ENCODE assay signal across 17 cellular contexts in genomic region chr2:239146011-239146641, GRCh38.
DNase-seq lines count a peak whose midpoint lies in the region; ATAC-seq and TF ChIP-seq lines count a peak whose summit lies in the region.
"Had no signal": no experiment of that assay in that cellular context is flagged by ENCODE, and none has a peak within 500 bp of the region (broad histone marks: within the 10 kb centered on the region; RNA-seq: fewer than 3 reads in every experiment).

No MANE protein-coding gene starts in this region.

- peaks cover 13% of the 10 kb centered on the region for H3K4me1 Mint-ChIP-seq in glutamatergic neuron (ENCODE audit: low read depth, unreplicated experiment)
- peaks cover 9% of the 10 kb centered on the region for H3K4me1 Mint-ChIP-seq in stimulated activated memory B cell treated with anti-CD40 and anti-IgM and Interleukin-4, amounts not matched to agents 10 μg/mL and 1 μg/mL and 100 μg/mL, for 72 hours
- no peaks in the 10 kb centered on the region for H3K4me1 Mint-ChIP-seq in type B pancreatic cell (ENCODE audit: unreplicated experiment)

- in situ Hi-C loops in GM13976 (cut with MboI; ENCODE audit: low sequenced_read_pairs, unreplicated experiment) = no loop called here
- in situ Hi-C loops in KBM-7 (cut with MboI; ENCODE audit: low pct_unique_long_range_greater_than_20kb, low sequenced_read_pairs) = no loop called here

- ATAC-seq in HG02610 (IDR thresholded peaks at IDR 0.05; ENCODE audit: unreplicated experiment) = peak; percentile 53
- peak; percentile 51 for ATAC-seq in stimulated activated memory B cell treated with anti-CD40 and anti-IgM and Interleukin-4, amounts not matched to agents 10 μg/mL and 1 μg/mL and 100 μg/mL, for 72 hours
- no peak for ATAC-seq in HG03159 (IDR thresholded peaks at IDR 0.05; ENCODE audit: unreplicated experiment)
- ATAC-seq: foreskin keratinocyte, left lobe of liver had no signal

- H3K36me3 Mint-ChIP-seq in glutamatergic neuron (ENCODE audit: unreplicated experiment) = peaks cover 7% of the 10 kb centered on the region
- H3K36me3 Mint-ChIP-seq in stimulated activated memory B cell treated with anti-CD40 and anti-IgM and Interleukin-4, amounts not matched to agents 10 μg/mL and 1 μg/mL and 100 μg/mL, for 72 hours = peaks cover 35% of the 10 kb centered on the region
- H3K36me3 Mint-ChIP-seq in type B pancreatic cell = peaks cover 13% of the 10 kb centered on the region

- H3K27ac Mint-ChIP-seq in glutamatergic neuron (ENCODE audit: unreplicated experiment) = no peak overlapping the region
- H3K27ac Mint-ChIP-seq in stimulated activated memory B cell treated with anti-CD40 and anti-IgM and Interleukin-4, amounts not matched to agents 10 μg/mL and 1 μg/mL and 100 μg/mL, for 72 hours = no peak overlapping the region
- no peak overlapping the region for H3K27ac Mint-ChIP-seq in type B pancreatic cell

- peaks cover 12% of the 10 kb centered on the region for H3K9me3 Mint-ChIP-seq in glutamatergic neuron (ENCODE audit: unreplicated experiment)
- H3K9me3 Mint-ChIP-seq in stimulated activated memory B cell treated with anti-CD40 and anti-IgM and Interleukin-4, amounts not matched to agents 10 μg/mL and 1 μg/mL and 100 μg/mL, for 72 hours = peaks cover 7% of the 10 kb centered on the region
- no peaks in the 10 kb centered on the region for H3K9me3 Mint-ChIP-seq in type B pancreatic cell

- DNase-seq in GM13976 (ENCODE audit: low spot score) (peak; percentile 59), glutamatergic neuron (peak; percentile 7), KBM-7 (no peak), type B pancreatic cell (ENCODE audit: extremely low spot score, unreplicated experiment) (no peak)
- DNase-seq: activated effector memory CD4-positive, alpha-beta T cell treated with Interleukin-2 at 50 U/mL for 16 hours; colonic mucosa; foreskin keratinocyte; GDM1; HCEC 1CT; NCI-H146; NCI-H2227 treated with DMSO at 0.1 percent for 48 hours; stimulated activated CD4-positive, alpha-beta T cell treated with anti-CD3 and anti-CD28 coated beads, Interleukin-2, amount 100 ng/mL, for 48 hours; SW 1271 had no signal

- H3K27me3 Mint-ChIP-seq in glutamatergic neuron (ENCODE audit: unreplicated experiment) = peaks cover 10% of the 10 kb centered on the region
- H3K27me3 Mint-ChIP-seq in stimulated activated memory B cell treated with anti-CD40 and anti-IgM and Interleukin-4, amounts not matched to agents 10 μg/mL and 1 μg/mL and 100 μg/mL, for 72 hours = no peaks in the 10 kb centered on the region
- H3K27me3 Mint-ChIP-seq in type B pancreatic cell = no peaks in the 10 kb centered on the region

- no peak for TF ChIP-seq CTCF in GM13976 (IDR thresholded peaks at IDR 0.05; ENCODE audit: borderline replicate concordance, control extremely low read depth, extremely low read depth, insufficient read depth, missing control alignments)
- no peak for TF ChIP-seq CTCF in glutamatergic neuron (IDR thresholded peaks at IDR 0.05; ENCODE audit: partially characterized antibody, unreplicated experiment)
- TF ChIP-seq CTCF in type B pancreatic cell (conservative IDR thresholded peaks at IDR 0.05) = no peak

- H3K4me3 Mint-ChIP-seq in glutamatergic neuron (ENCODE audit: unreplicated experiment) (no peak overlapping the region), type B pancreatic cell (no peak overlapping the region)
- no peak overlapping the region for H3K4me3 Mint-ChIP-seq in stimulated activated memory B cell treated with anti-CD40 and anti-IgM and Interleukin-4, amounts not matched to agents 10 μg/mL and 1 μg/mL and 100 μg/mL, for 72 hours

Comparison
In these comparisons a context has a peak if more than half of its experiments do, and no peak if none do; other contexts are left out.
1. DNase-seq: peak in GM13976 (single experiment) and glutamatergic neuron (single experiment); none in KBM-7 (single experiment) and type B pancreatic cell (single experiment).